ENCODE assay signal across 11 cellular contexts in the genomic region with DNA sequence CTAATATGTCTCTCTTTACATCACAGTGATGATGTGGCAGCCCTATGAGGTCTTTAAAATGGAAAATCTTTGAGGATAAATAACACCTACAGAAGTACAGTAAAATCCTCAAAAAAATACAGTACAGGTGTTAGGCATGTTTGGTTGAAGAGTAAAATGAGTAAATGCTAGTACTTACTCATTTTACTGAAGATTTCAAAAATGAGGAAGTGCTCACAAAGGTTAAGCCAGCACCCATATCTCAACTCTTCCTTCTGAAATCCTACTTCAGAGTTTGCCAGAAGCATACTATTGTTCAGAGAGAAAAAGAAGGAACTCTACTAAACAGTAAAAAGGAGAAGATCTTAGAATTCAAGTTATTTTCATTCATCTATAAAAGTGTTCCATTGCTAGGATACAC.
DNase-seq lines count a peak whose midpoint lies in the region; ATAC-seq, FAIRE-seq and TF ChIP-seq lines count a peak whose summit lies in the region.
"Had no signal": no experiment of that assay in that cellular context is flagged by ENCODE, and none has a peak within 500 bp of the region (broad histone marks: within the 10 kb centered on the region; RNA-seq: fewer than 3 reads in every experiment).

No MANE protein-coding gene starts in this region.

- H2AFZ ChIP-seq in smooth muscle cell (ENCODE audit: low read depth), result no peak overlapping the region

- DNase-seq in breast epithelium (ENCODE audit: low spot score in 2 of 2) (no peak), smooth muscle cell (lab: John Stamatoyannopoulos, UW; ENCODE audit: unreplicated experiment) (no peak), D721Med (ENCODE audit: insufficient read length, low spot score) (no peak), HEK293T (ENCODE audit: extremely low spot score) (no peak), urothelium cell line (ENCODE audit: low spot score) (no peak)
- DNase-seq: activated T-cell treated with anti-CD3 and anti-CD28 coated beads, Interleukin-2, amount 50 U/mL, for 4 hours; Right ventricle myocardium superior; stimulated activated CD4-positive, alpha-beta T cell treated with anti-CD3 and anti-CD28 coated beads, Interleukin-4, amount 100 ng/mL, for 24 hours had no signal

- intact Hi-C loops in breast epithelium (cut with DNase I; ENCODE audit: low total_unique reads), result no loop called here

- no peak overlapping the region for H3K9ac ChIP-seq in smooth muscle cell (ENCODE audit: low read depth)

- no peaks in the 10 kb centered on the region for H3K36me3 ChIP-seq in breast epithelium
- no peaks in the 10 kb centered on the region for H3K36me3 ChIP-seq in smooth muscle cell (ENCODE audit: low read depth)

- H3K27ac ChIP-seq in breast epithelium, result peak overlapping the region; percentile 74 to 85
- peak overlapping the region; percentile 96 for H3K27ac ChIP-seq in smooth muscle cell (ENCODE audit: low read depth)

- peaks cover 71% of the 10 kb centered on the region for H3F3A ChIP-seq in smooth muscle cell (ENCODE audit: low read depth)

- TF ChIP-seq POLR2A in breast epithelium (IDR thresholded peaks at IDR 0.05), result no peak

- TF ChIP-seq CTCF in breast epithelium (IDR thresholded peaks at IDR 0.05) (no peak), smooth muscle cell (IDR thresholded peaks at IDR 0.05; ENCODE audit: borderline replicate concordance, insufficient read depth, poor library complexity, severe bottlenecking) (no peak), D721Med (IDR thresholded peaks at IDR 0.05; ENCODE audit: insufficient read depth, missing control alignments) (no peak)

- peak overlapping the region; percentile 43 for H3K4me2 ChIP-seq in smooth muscle cell

- ATAC-seq in GM18867 (IDR thresholded peaks at IDR 0.05; ENCODE audit: unreplicated experiment), result peak; percentile 37
- ATAC-seq in HG03060 (IDR thresholded peaks at IDR 0.05; ENCODE audit: low read depth, unreplicated experiment), result peak; percentile 49
- no peak for ATAC-seq in HG03280 (IDR thresholded peaks at IDR 0.05; ENCODE audit: unreplicated experiment)
- ATAC-seq: activated T-cell treated with anti-CD3 and anti-CD28 coated beads, Interleukin-2, amount 50 U/mL, for 4 hours had no signal

- H3K4me1 ChIP-seq in breast epithelium (peaks cover 0 to 6% of the 10 kb centered on the region in 2 donors), smooth muscle cell (ENCODE audit: low read depth) (peaks cover 37% of the 10 kb centered on the region)

- POLR2A ChIA-PET in HEK293T (lab: Yijun Ruan, JAX), result no interaction called here

- H4K20me1 ChIP-seq in smooth muscle cell (ENCODE audit: low read depth), result peaks cover 97% of the 10 kb centered on the region

- CTCF ChIA-PET in HEK293T (lab: Yijun Ruan, JAX), result no interaction called here

- H3K4me3 ChIP-seq in breast epithelium (no peak overlapping the region), smooth muscle cell (no peak overlapping the region)

- FAIRE-seq in D721Med (lab: Jason Lieb, UNC) (no peak), urothelium cell line (lab: Jason Lieb, UNC) (no peak)

- peaks cover 92% of the 10 kb centered on the region for H3K79me2 ChIP-seq in smooth muscle cell (ENCODE audit: low read depth)

- H3K9me3 ChIP-seq in breast epithelium (no peaks in the 10 kb centered on the region), smooth muscle cell (replicated peaks; ENCODE audit: low read depth) (no peaks in the 10 kb centered on the region)

- H3K27me3 ChIP-seq in breast epithelium, result no peaks in the 10 kb centered on the region
- no peaks in the 10 kb centered on the region for H3K27me3 ChIP-seq in smooth muscle cell (ENCODE audit: low read depth)

TF ChIP-seq in HEK293T, 16 proteins besides CTCF, POLR2A, EP300 and RAD21:
- TF ChIP-seq ARNT (IDR thresholded peaks at IDR 0.05), result no peak
- no peak for TF ChIP-seq FOXM1 (IDR thresholded peaks at IDR 0.05; ENCODE audit: borderline replicate concordance)
- TF ChIP-seq NFRKB (IDR thresholded peaks at IDR 0.05), result no peak
- TF ChIP-seq BHLHE40 (IDR thresholded peaks at IDR 0.05; ENCODE audit: borderline replicate concordance), result no peak
- TF ChIP-seq FOXA1 (IDR thresholded peaks at IDR 0.05), result no peak
- TF ChIP-seq, protein P1, sequence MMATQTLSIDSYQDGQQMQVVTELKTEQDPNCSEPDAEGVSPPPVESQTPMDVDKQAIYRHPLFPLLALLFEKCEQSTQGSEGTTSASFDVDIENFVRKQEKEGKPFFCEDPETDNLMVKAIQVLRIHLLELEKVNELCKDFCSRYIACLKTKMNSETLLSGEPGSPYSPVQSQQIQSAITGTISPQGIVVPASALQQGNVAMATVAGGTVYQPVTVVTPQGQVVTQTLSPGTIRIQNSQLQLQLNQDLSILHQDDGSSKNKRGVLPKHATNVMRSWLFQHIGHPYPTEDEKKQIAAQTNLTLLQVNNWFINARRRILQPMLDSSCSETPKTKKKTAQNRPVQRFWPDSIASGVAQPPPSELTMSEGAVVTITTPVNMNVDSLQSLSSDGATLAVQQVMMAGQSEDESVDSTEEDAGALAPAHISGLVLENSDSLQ (IDR thresholded peaks at IDR 0.05), result no peak
- no peak for TF ChIP-seq L3MBTL2 (conservative IDR thresholded peaks at IDR 0.05)
- TF ChIP-seq SP1 (IDR thresholded peaks at IDR 0.05), result no peak
- no peak for TF ChIP-seq LEF1 (IDR thresholded peaks at IDR 0.05; ENCODE audit: borderline replicate concordance)
- TF ChIP-seq ELF4 (IDR thresholded peaks at IDR 0.05), result no peak
- no peak for TF ChIP-seq SUZ12 (IDR thresholded peaks at IDR 0.05)
- no peak for TF ChIP-seq TARDBP (IDR thresholded peaks at IDR 0.05)
- no peak for TF ChIP-seq CTBP1 (IDR thresholded peaks at IDR 0.05; ENCODE audit: borderline replicate concordance)
- TF ChIP-seq HDGF (IDR thresholded peaks at IDR 0.05; ENCODE audit: borderline replicate concordance), result no peak
- no peak for TF ChIP-seq ZNF384 (IDR thresholded peaks at IDR 0.05)
- TF ChIP-seq FOXK2 (IDR thresholded peaks at IDR 0.05), result no peak
